8 cellular contexts compared by ENCODE assay signal in genomic region chr22:36454916-36455570, GRCh38. TPM values are rescaled to one million over a fixed set of nuclear protein-coding genes. Genes with fewer than 3 reads are reported as not detected.
DNase-seq lines count a peak whose midpoint lies in the region; ATAC-seq and TF ChIP-seq lines count a peak whose summit lies in the region.

No MANE protein-coding gene starts in this region.

- H3K27ac Mint-ChIP-seq in CD4-positive, CD25-positive, alpha-beta regulatory T cell, result peak overlapping the region; percentile 91 to 94 (median 93)
- peak overlapping the region; percentile 57 to 81 for H3K27ac Mint-ChIP-seq in natural killer cell treated with Interleukin-12 subunit alpha and Interleukin-12 subunit beta and Interleukin-15 and Interleukin-18, amount 100 ng/mL, for 72 hours

- no peaks in the 10 kb centered on the region for H3K27me3 Mint-ChIP-seq in CD4-positive, CD25-positive, alpha-beta regulatory T cell
- H3K27me3 Mint-ChIP-seq in natural killer cell treated with Interleukin-12 subunit alpha and Interleukin-12 subunit beta and Interleukin-15 and Interleukin-18, amount 100 ng/mL, for 72 hours, result no peaks in the 10 kb centered on the region

- no peaks in the 10 kb centered on the region for H3K36me3 Mint-ChIP-seq in CD4-positive, CD25-positive, alpha-beta regulatory T cell
- no peaks in the 10 kb centered on the region for H3K36me3 Mint-ChIP-seq in natural killer cell treated with Interleukin-12 subunit alpha and Interleukin-12 subunit beta and Interleukin-15 and Interleukin-18, amount 100 ng/mL, for 72 hours

- no peaks in the 10 kb centered on the region for H3K9me3 ChIP-seq in CD4-positive, CD25-positive, alpha-beta regulatory T cell (ENCODE audit: control insufficient read depth in 2 of 2, low read length in 2 of 2)

- peaks cover 53% of the 10 kb centered on the region for H3K4me1 ChIP-seq in CD4-positive, CD25-positive, alpha-beta regulatory T cell (ENCODE audit: control insufficient read depth, insufficient read depth, low read length, poor library complexity, severe bottlenecking)

- H3K4me3 Mint-ChIP-seq in CD4-positive, CD25-positive, alpha-beta regulatory T cell, result peak overlapping the region; percentile 81 to 90 (median 87)
- peak overlapping the region; percentile 62 for H3K4me3 Mint-ChIP-seq in natural killer cell treated with Interleukin-12 subunit alpha and Interleukin-12 subunit beta and Interleukin-15 and Interleukin-18, amount 100 ng/mL, for 72 hours

- peak overlapping the region; percentile 73 for H3K4me3 ChIP-seq in CD4-positive, CD25-positive, alpha-beta regulatory T cell (ENCODE audit: low read depth, low read length)
- peak overlapping the region; percentile 66 for H3K4me3 ChIP-seq in Jurkat, Clone E6-1 (ENCODE audit: low read length)
- H3K4me3 ChIP-seq in fibroblast of pulmonary artery (replicated peaks; ENCODE audit: low read depth, low read length), result peak overlapping the region; percentile 45

- no peaks in the 10 kb centered on the region for H3K9me3 Mint-ChIP-seq in CD4-positive, CD25-positive, alpha-beta regulatory T cell
- no peaks in the 10 kb centered on the region for H3K9me3 Mint-ChIP-seq in natural killer cell treated with Interleukin-12 subunit alpha and Interleukin-12 subunit beta and Interleukin-15 and Interleukin-18, amount 100 ng/mL, for 72 hours

- no peak for TF ChIP-seq CTCF in GM20000 (IDR thresholded peaks at IDR 0.05; ENCODE audit: extremely low read depth, missing control alignments)
- no peak for TF ChIP-seq CTCF in fibroblast of pulmonary artery (IDR thresholded peaks at IDR 0.05; ENCODE audit: low read length, missing control alignments)

- DNase-seq in CD4-positive, CD25-positive, alpha-beta regulatory T cell, result peak; percentile 94 to 99 (median 95)
- DNase-seq in GM20000 (ENCODE audit: low spot score) (peak; percentile 92), RPMI7951 (ENCODE audit: low read depth) (peak; percentile 88), fibroblast of pulmonary artery (ENCODE audit: low read depth) (peak; percentile 88)
- DNase-seq in Jurkat, Clone E6-1 (ENCODE audit: low read depth, low spot score), result peak; percentile 93
- DNase-seq in activated T-helper 9 cell treated with anti-CD3 and anti-CD28 coated beads, Interleukin-2, amount 50 U/mL, for 16 hours (ENCODE audit: low read depth), result peak; percentile 91
- DNase-seq in natural killer cell treated with Interleukin-12 subunit alpha and Interleukin-12 subunit beta and Interleukin-15 and Interleukin-18, amount 100 ng/mL, for 72 hours (ENCODE audit: low spot score), result peak; percentile 96
- DNase-seq in stimulated activated naive CD4-positive, alpha-beta T cell (lab: John Stamatoyannopoulos, UW), result peak; percentile 85 to 93 (median 90)

- H3K27ac ChIP-seq in CD4-positive, CD25-positive, alpha-beta regulatory T cell (ENCODE audit: insufficient read depth, low read length, poor library complexity, severe bottlenecking), result peak overlapping the region; percentile 95

- H3K36me3 ChIP-seq in CD4-positive, CD25-positive, alpha-beta regulatory T cell (ENCODE audit: control insufficient read depth, insufficient read depth, low read length), result no peaks in the 10 kb centered on the region

- H3K4me1 Mint-ChIP-seq in CD4-positive, CD25-positive, alpha-beta regulatory T cell, result peaks cover 11 to 48% (median 23%) of the 10 kb centered on the region in 4 donors
- peaks cover 26 to 41% of the 10 kb centered on the region in 2 donors for H3K4me1 Mint-ChIP-seq in natural killer cell treated with Interleukin-12 subunit alpha and Interleukin-12 subunit beta and Interleukin-15 and Interleukin-18, amount 100 ng/mL, for 72 hours (ENCODE audit: low read depth in 2 of 2)

- peak; percentile 74 to 78 for ATAC-seq in CD4-positive, CD25-positive, alpha-beta regulatory T cell (ENCODE audit: low read depth in 2 of 2)
- ATAC-seq in natural killer cell treated with Interleukin-12 subunit alpha and Interleukin-12 subunit beta and Interleukin-15 and Interleukin-18, amount 100 ng/mL, for 72 hours, result peak; percentile 92 to 94

- no peaks in the 10 kb centered on the region for H3K27me3 ChIP-seq in CD4-positive, CD25-positive, alpha-beta regulatory T cell (ENCODE audit: control insufficient read depth, insufficient read depth, low read length)

RNA-seq across cellular contexts. Expression of gene TXN2, which starts 26.4 kb away (rescaled TPM):
- total RNA-seq in CD4-positive, CD25-positive, alpha-beta regulatory T cell, result 31.5 TPM
- polyA plus RNA-seq in CD4-positive, CD25-positive, alpha-beta regulatory T cell, result 100 to 1,000 TPM in 3 of 4 donors, 10 to 100 TPM in 1; 98.2 to 132 (median 106) TPM
- polyA plus RNA-seq in Jurkat, Clone E6-1 (2012; ENCODE audit: insufficient read depth, insufficient read length), result 136 TPM
- 17.8 and 19.8 TPM in 2 replicates for total RNA-seq in RPMI7951 (2014; rRNA removed; shearing (Covaris generic))
- total RNA-seq in natural killer cell treated with Interleukin-12 subunit alpha and Interleukin-12 subunit beta and Interleukin-15 and Interleukin-18, amount 100 ng/mL, for 72 hours, result 10 to 100 TPM; 67.5 to 96.7 TPM

RNA-seq across cellular contexts. Expression of gene FOXRED2, which starts 51.8 kb away (rescaled TPM):
- total RNA-seq in CD4-positive, CD25-positive, alpha-beta regulatory T cell, result 1.5 TPM
- 1 to 10 TPM in 3 of 4 donors, under 1 TPM in 1; 0.44 to 1.5 (median 1.2) TPM for polyA plus RNA-seq in CD4-positive, CD25-positive, alpha-beta regulatory T cell
- 18.2 TPM for polyA plus RNA-seq in Jurkat, Clone E6-1 (2012; ENCODE audit: insufficient read depth, insufficient read length)
- total RNA-seq in RPMI7951 (2014; rRNA removed; shearing (Covaris generic)), result 12.0 and 12.6 TPM in 2 replicates
- total RNA-seq in natural killer cell treated with Interleukin-12 subunit alpha and Interleukin-12 subunit beta and Interleukin-15 and Interleukin-18, amount 100 ng/mL, for 72 hours, result 10 to 100 TPM in 1 of 2 donors, 1 to 10 TPM in 1; 6.5 to 25.5 TPM

Comparison
In these comparisons a context has a peak if more than half of its experiments do, and no peak if none do; other contexts are left out.
1. Peak in every context shown above with its lines: DNase-seq, ATAC-seq, H3K4me3 ChIP-seq and H3K27ac ChIP-seq.